8 cellular contexts compared by ENCODE assay signal in the genomic region with DNA sequence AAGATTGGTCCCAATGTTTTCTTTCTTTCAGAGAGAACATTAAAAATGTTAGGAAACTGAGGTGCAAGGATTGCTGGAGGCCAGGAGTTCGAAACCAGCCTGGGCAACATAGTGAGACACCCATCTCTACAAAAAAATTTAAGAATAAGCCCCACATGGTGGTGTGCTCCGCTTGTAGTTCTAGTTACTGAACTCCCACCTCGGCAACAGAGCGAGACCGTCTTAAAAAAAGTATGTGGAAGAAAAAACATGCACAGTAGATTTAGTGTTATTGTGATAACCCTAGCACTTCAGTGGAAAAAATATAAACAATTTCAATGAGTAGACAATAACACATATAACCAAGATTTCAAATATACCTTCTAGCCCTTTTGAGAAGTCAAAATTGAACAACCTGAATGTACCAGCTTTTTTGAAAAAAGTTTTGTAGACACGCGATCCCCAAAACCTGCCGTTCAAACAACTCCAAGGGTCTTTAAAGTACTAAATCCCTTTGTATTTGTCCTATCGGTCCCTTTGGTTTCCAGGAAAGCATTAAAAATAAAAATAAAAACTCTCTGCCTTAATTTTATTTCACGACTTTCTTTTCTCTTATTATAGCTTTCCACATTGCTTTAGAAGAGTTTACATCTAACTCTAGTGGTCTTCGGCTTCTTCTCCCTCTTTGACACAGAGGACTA. TPM values are rescaled to one million over a fixed set of nuclear protein-coding genes. Genes with fewer than 3 reads are reported as not detected.
DNase-seq lines count a peak whose midpoint lies in the region; ATAC-seq lines count a peak whose summit lies in the region.

No MANE protein-coding gene starts in this region.

- H3K27ac ChIP-seq in stomach smooth muscle (ENCODE audit: low read length) = peak overlapping the region; percentile 84

- peaks cover 0 to 2% of the 10 kb centered on the region in 2 donors for H3K36me3 Mint-ChIP-seq in activated T-cell treated with anti-CD3 and anti-CD28 coated beads, Interleukin-2, amount 50 U/mL, for 72 hours (ENCODE audit: insufficient read depth in 2 of 2)
- H3K36me3 Mint-ChIP-seq in activated T-helper 2 cell treated with anti-CD3 and anti-CD28 coated beads, Interferon-gamma antibody, Interleukin-2, Interleukin-4, amounts not matched to agents 10 μg/mL and 5 μg/mL and 100 μg/mL, durations not matched to agents 14 hours and 24 hours and 36 hours (ENCODE audit: low read depth) = no peaks in the 10 kb centered on the region

- intact Hi-C loops in activated T-helper 2 cell treated with anti-CD3 and anti-CD28 coated beads, Interferon-gamma antibody, Interleukin-2, Interleukin-4, amounts not matched to agents 10 μg/mL and 5 μg/mL and 100 μg/mL, durations not matched to agents 14 hours and 24 hours and 36 hours (cut with micrococcal nuclease) = loop anchor here (1.0 to 2.0 kb wide), 5 partner anchors 18 to 776 kb away; a partner anchor contains a TSS

- H3K9me3 ChIP-seq in stomach smooth muscle (ENCODE audit: control insufficient read depth in 2 of 2, low read length in 2 of 2) = no peaks in the 10 kb centered on the region

- peak overlapping the region; percentile 89 to 99 for H3K9ac ChIP-seq in stomach smooth muscle (ENCODE audit: low read length in 2 of 2)

- H3K4me1 Mint-ChIP-seq in activated T-cell treated with anti-CD3 and anti-CD28 coated beads, Interleukin-2, amount 50 U/mL, for 72 hours (ENCODE audit: low read depth) = peaks cover 46% of the 10 kb centered on the region
- H3K4me1 Mint-ChIP-seq in activated T-helper 2 cell treated with anti-CD3 and anti-CD28 coated beads, Interferon-gamma antibody, Interleukin-2, Interleukin-4, amounts not matched to agents 10 μg/mL and 5 μg/mL and 100 μg/mL, durations not matched to agents 14 hours and 24 hours and 36 hours (ENCODE audit: low read depth) = peaks cover 32% of the 10 kb centered on the region

- no peaks in the 10 kb centered on the region for H3K9me3 Mint-ChIP-seq in activated T-cell treated with anti-CD3 and anti-CD28 coated beads, Interleukin-2, amount 50 U/mL, for 72 hours
- no peaks in the 10 kb centered on the region for H3K9me3 Mint-ChIP-seq in activated T-helper 2 cell treated with anti-CD3 and anti-CD28 coated beads, Interferon-gamma antibody, Interleukin-2, Interleukin-4, amounts not matched to agents 10 μg/mL and 5 μg/mL and 100 μg/mL, durations not matched to agents 14 hours and 24 hours and 36 hours

- no peaks in the 10 kb centered on the region for H3K36me3 ChIP-seq in stomach smooth muscle (ENCODE audit: control insufficient read depth in 2 of 2, insufficient read depth in 2 of 2, low read length in 2 of 2)

- H3K4me1 ChIP-seq in stomach smooth muscle (ENCODE audit: control insufficient read depth, insufficient read depth, low read length) = peaks cover 9% of the 10 kb centered on the region

- no peak for ATAC-seq in activated T-cell treated with anti-CD3 and anti-CD28 coated beads, Interleukin-2, amount 50 U/mL, for 72 hours (replicated peaks in 1 of 2)
- ATAC-seq in GM19452 (IDR thresholded peaks at IDR 0.05; ENCODE audit: unreplicated experiment) (no peak), GM21367 (IDR thresholded peaks at IDR 0.05; ENCODE audit: unreplicated experiment) (no peak)

- peak overlapping the region; percentile 74 to 93 for H3K4me3 ChIP-seq in stomach smooth muscle (ENCODE audit: low read length in 2 of 2)

- DNase-seq in activated T-cell treated with anti-CD3 and anti-CD28 coated beads, Interleukin-2, amount 50 U/mL, for 72 hours = no peak
- no peak for DNase-seq in activated T-cell treated with anti-CD3 and anti-CD28 coated beads, Interleukin-2, amount 50 U/mL, for 48 hours
- DNase-seq in activated T-helper 2 cell treated with anti-CD3 and anti-CD28 coated beads, Interferon-gamma antibody, Interleukin-2, Interleukin-4, amounts not matched to agents 10 μg/mL and 5 μg/mL and 100 μg/mL, durations not matched to agents 14 hours and 24 hours and 36 hours (ENCODE audit: low spot score) = no peak
- DNase-seq in iris pigment epithelial cell (ENCODE audit: low read depth) = peak; percentile 43
- DNase-seq in H4 (ENCODE audit: low spot score) = no peak

- no peaks in the 10 kb centered on the region for H3K27me3 ChIP-seq in stomach smooth muscle (ENCODE audit: control insufficient read depth in 1 of 2, insufficient read depth in 2 of 2, low read length in 2 of 2)

- no peaks in the 10 kb centered on the region for H3K27me3 Mint-ChIP-seq in activated T-cell treated with anti-CD3 and anti-CD28 coated beads, Interleukin-2, amount 50 U/mL, for 72 hours (ENCODE audit: low read depth)
- H3K27me3 Mint-ChIP-seq in activated T-helper 2 cell treated with anti-CD3 and anti-CD28 coated beads, Interferon-gamma antibody, Interleukin-2, Interleukin-4, amounts not matched to agents 10 μg/mL and 5 μg/mL and 100 μg/mL, durations not matched to agents 14 hours and 24 hours and 36 hours (ENCODE audit: low read depth) = no peaks in the 10 kb centered on the region

- H3K27ac Mint-ChIP-seq in activated T-cell treated with anti-CD3 and anti-CD28 coated beads, Interleukin-2, amount 50 U/mL, for 72 hours = peak overlapping the region; percentile 82
- H3K27ac Mint-ChIP-seq in activated T-helper 2 cell treated with anti-CD3 and anti-CD28 coated beads, Interferon-gamma antibody, Interleukin-2, Interleukin-4, amounts not matched to agents 10 μg/mL and 5 μg/mL and 100 μg/mL, durations not matched to agents 14 hours and 24 hours and 36 hours = peak overlapping the region; percentile 95

- H3K4me3 Mint-ChIP-seq in activated T-cell treated with anti-CD3 and anti-CD28 coated beads, Interleukin-2, amount 50 U/mL, for 72 hours = peak overlapping the region; percentile 88 to 95
- peak overlapping the region; percentile 97 for H3K4me3 Mint-ChIP-seq in activated T-helper 2 cell treated with anti-CD3 and anti-CD28 coated beads, Interferon-gamma antibody, Interleukin-2, Interleukin-4, amounts not matched to agents 10 μg/mL and 5 μg/mL and 100 μg/mL, durations not matched to agents 14 hours and 24 hours and 36 hours (ENCODE audit: low read depth)

RNA-seq across cellular contexts. Expression of a gene that starts 1.0 kb away (rescaled TPM):
- total RNA-seq in activated T-cell treated with anti-CD3 and anti-CD28 coated beads, Interleukin-2, amount 50 U/mL, for 72 hours = 10 to 100 TPM; 25.3 to 27.0 TPM
- total RNA-seq in activated T-helper 2 cell treated with anti-CD3 and anti-CD28 coated beads, Interferon-gamma antibody, Interleukin-2, Interleukin-4, amounts not matched to agents 10 μg/mL and 5 μg/mL and 100 μg/mL, durations not matched to agents 14 hours and 24 hours and 36 hours = 25.2 and 25.7 TPM in 2 replicates
- total RNA-seq in H4 (2014; rRNA removed; shearing (Covaris generic)) = 30.9 and 37.6 TPM in 2 replicates
